ENCODE assay signal across 8 cellular contexts in genomic region chr10:27153325-27153724, GRCh38. TPM values are rescaled to one million over a fixed set of nuclear protein-coding genes. Genes with fewer than 3 reads are reported as not detected.
DNase-seq lines count a peak whose midpoint lies in the region; ATAC-seq and TF ChIP-seq lines count a peak whose summit lies in the region.

No MANE protein-coding gene starts in this region.

- 1 to 4% methylated on average over 6 of the region's 6 CpGs for WGBS in sigmoid colon, 2 donors

- H3K9me3 ChIP-seq in T-helper 17 cell (ENCODE audit: control insufficient read depth, low read length, poor library complexity, severe bottlenecking) (no peaks in the 10 kb centered on the region), sigmoid colon (no peaks in the 10 kb centered on the region)

- peak overlapping the region; percentile 98 for H3K4me3 Mint-ChIP-seq in T-helper 17 cell

- DNase-seq in GM12864 (ENCODE audit: low read depth) (no peak), T-helper 17 cell (no peak), foreskin fibroblast (no peak), sigmoid colon (no peak), ecto neural progenitor cell (ENCODE audit: low spot score) (no peak), LoVo (ENCODE audit: low spot score) (no peak)

- H3K4me1 ChIP-seq in sigmoid colon: peaks cover 0 to 42% (median 24%) of the 10 kb centered on the region in 4 donors

- peak overlapping the region; percentile 98 to 100 (median 98) for H3K27ac ChIP-seq in sigmoid colon

- H3K27ac Mint-ChIP-seq in T-helper 17 cell: peak overlapping the region; percentile 100

- intact Hi-C loops in sigmoid colon (cut with DNase I): no loop called here

- no peaks in the 10 kb centered on the region for H3K27me3 ChIP-seq in sigmoid colon

- no peak for TF ChIP-seq EP300 in sigmoid colon (IDR thresholded peaks at IDR 0.05)

- H3K27me3 Mint-ChIP-seq in T-helper 17 cell: no peaks in the 10 kb centered on the region

- no peak for ATAC-seq in T-helper 17 cell
- no peak for ATAC-seq in HG02571 (IDR thresholded peaks at IDR 0.05; ENCODE audit: unreplicated experiment)
- no peak for ATAC-seq in GM21381 (IDR thresholded peaks at IDR 0.05; ENCODE audit: unreplicated experiment)

- H3K4me3 ChIP-seq in GM12864 (ENCODE audit: low read depth, low read length) (peak overlapping the region; percentile 92), foreskin fibroblast (ENCODE audit: low read depth in 1 of 2, low read length in 2 of 2) (peak overlapping the region; percentile 69 to 77), sigmoid colon (peak overlapping the region; percentile 69 to 90 (median 87))

- peaks cover 0 to 5% (median under 1%) of the 10 kb centered on the region in 4 donors for H3K36me3 ChIP-seq in sigmoid colon

- no peak for TF ChIP-seq POLR2A in sigmoid colon (IDR thresholded peaks at IDR 0.05)

- H3K4me1 Mint-ChIP-seq in T-helper 17 cell: peaks cover 48% of the 10 kb centered on the region

- TF ChIP-seq CTCF in GM12864 (IDR thresholded peaks at IDR 0.05; ENCODE audit: low read depth, low read length, missing control alignments): no peak
- no peak for TF ChIP-seq CTCF in foreskin fibroblast (IDR thresholded peaks at IDR 0.05; ENCODE audit: low read depth, low read length)
- no peak for TF ChIP-seq CTCF in sigmoid colon (IDR thresholded peaks at IDR 0.05)

- H3K36me3 Mint-ChIP-seq in T-helper 17 cell (ENCODE audit: low read depth): peaks cover 9% of the 10 kb centered on the region

RNA-seq across cellular contexts. Expression of gene YME1L1, which starts 0.9 kb away (rescaled TPM):
- total RNA-seq in T-helper 17 cell (100 to 1,000 TPM; 137 to 149 TPM), sigmoid colon (10 to 100 TPM; 50.7 to 76.0 (median 64.0) TPM)
- 10 to 100 TPM; 45.0 to 54.5 (median 52.2) TPM for polyA plus RNA-seq in sigmoid colon

RNA-seq across cellular contexts. Expression of gene MASTL, which starts 1.8 kb away (rescaled TPM):
- total RNA-seq in T-helper 17 cell (10 to 100 TPM; 24.9 to 26.4 TPM), sigmoid colon (1 to 10 TPM; 4.7 to 5.4 (median 5.0) TPM)
- polyA plus RNA-seq in sigmoid colon: 1 to 10 TPM; 1.8 to 6.6 (median 4.6) TPM

RNA-seq across cellular contexts. Expression of gene ANKRD26, which starts 53.0 kb away (rescaled TPM):
- total RNA-seq in T-helper 17 cell (1 to 10 TPM; 4.4 to 5.3 TPM), sigmoid colon (10 to 100 TPM in 2 of 4 donors, 1 to 10 TPM in 2; 8.6 to 20.5 (median 11.9) TPM)
- polyA plus RNA-seq in sigmoid colon: 1 to 10 TPM; 2.1 to 6.2 (median 3.6) TPM

Comparison
In these comparisons a context has a peak if more than half of its experiments do, and no peak if none do; other contexts are left out.
1. RNA of gene MASTL, which starts 1.8 kb away (total RNA-seq): 24.9 to 26.4 TPM in T-helper 17 cell; 4.7 to 5.4 TPM in sigmoid colon; every median in the first group is over 4 times any median in the second.
2. Peak in every context shown above with its lines, with median percentiles within 50 percentile points of each other: H3K4me3 ChIP-seq.